Comparison of ENCODE assay signal across 9 cellular contexts in the genomic region with DNA sequence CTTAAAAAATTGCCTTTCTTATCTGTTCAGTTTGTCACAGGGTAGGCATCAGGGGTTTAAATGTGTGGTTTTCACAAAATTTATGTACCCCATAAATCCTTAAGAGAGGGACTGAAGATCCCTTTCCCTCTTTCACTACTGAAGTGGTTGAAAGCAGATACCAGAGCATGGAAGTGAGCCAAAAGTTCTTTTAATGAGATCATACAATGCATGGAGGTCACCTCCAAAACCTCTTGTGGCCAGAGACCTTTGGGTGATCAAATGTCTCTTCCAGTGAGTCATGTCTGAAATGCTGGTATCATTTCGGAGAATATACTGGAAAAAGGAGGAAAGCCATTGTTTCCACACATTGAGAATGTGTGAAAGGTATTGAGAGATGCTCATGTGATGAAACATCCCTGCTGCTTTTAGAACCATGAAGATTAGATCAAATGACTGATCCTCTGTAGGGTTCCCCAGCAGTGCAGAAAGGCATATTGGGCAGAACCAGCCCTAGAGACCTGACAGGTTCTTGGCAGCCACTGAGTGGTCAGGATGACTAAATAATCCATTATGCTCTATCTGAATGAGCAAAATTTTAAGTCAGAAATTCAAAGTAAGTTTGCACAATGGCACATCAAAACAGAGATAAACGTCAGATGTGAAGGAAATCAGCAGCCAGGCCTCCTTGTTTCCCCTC.
A peak's percentile ranks its signal among the peaks of the same experiment; 100 is the strongest.
DNase-seq lines count a peak whose midpoint lies in the region; ATAC-seq and TF ChIP-seq lines count a peak whose summit lies in the region.
"Had no signal": no experiment of that assay in that cellular context is flagged by ENCODE, and none has a peak within 500 bp of the region (broad histone marks: within the 10 kb centered on the region; RNA-seq: fewer than 3 reads in every experiment).

No MANE protein-coding gene starts in this region.

- peaks cover 2% of the 10 kb centered on the region; the same call in 1 of the 2 replicates for H3K79me2 ChIP-seq in PC-9 (ENCODE audit: low read depth)

- POLR2A ChIA-PET in PC-9 (lab: Charles Lee; ENCODE audit: unreplicated experiment) = no interaction called here

- intact Hi-C loops in PC-9 (cut with micrococcal nuclease; ENCODE audit: unreplicated experiment) = loop anchor here (1.0 to 2.0 kb wide), 3 partner anchors 36 to 268 kb away; a partner anchor contains a TSS
- intact Hi-C loops in left colon (cut with DNase I, micrococcal nuclease) = no loop called here

- H3K27me3 ChIP-seq in PC-9 (ENCODE audit: insufficient read depth, low read depth) = no peaks in the 10 kb centered on the region
- H3K27me3 ChIP-seq: stomach had no signal

- CTCF ChIA-PET in PC-9 (lab: Charles Lee) = interaction anchor here (0.6 kb wide), 1 partner anchor 65 kb away, joined by 3 read pairs; no protein-coding TSS in a partner anchor

- no peak for TF ChIP-seq CTCF in PC-9 (conservative IDR thresholded peaks at IDR 0.05)
- TF ChIP-seq CTCF in GM13977 (IDR thresholded peaks at IDR 0.05; ENCODE audit: extremely low read depth, insufficient read depth, missing control alignments) = no peak

- no peaks in the 10 kb centered on the region for H4K20me1 ChIP-seq in PC-9 (ENCODE audit: insufficient read depth)

- in situ Hi-C loops in GM13977 (cut with MboI; ENCODE audit: low pct_unique_long_range_greater_than_20kb, low sequenced_read_pairs, unreplicated experiment) = no loop called here

- peak; percentile 99 for DNase-seq in A172 (ENCODE audit: low spot score)
- DNase-seq in GM04503 (ENCODE audit: low read depth) = peak; percentile 63
- peak; percentile 75 to 98 for DNase-seq in PC-9
- DNase-seq in epithelial cell of prostate (ENCODE audit: low read depth, low spot score) = peak; percentile 51
- DNase-seq in left colon = no peak
- DNase-seq in activated CD8-positive, alpha-beta memory T cell treated with anti-CD3 and anti-CD28 coated beads, Interleukin-2, amount 50 U/mL, for 48 hours = no peak
- no peak for DNase-seq in GM13977 (ENCODE audit: low spot score)
- no peak for DNase-seq in ureter (ENCODE audit: low spot score)
- DNase-seq: stomach had no signal

- peaks cover 40% of the 10 kb centered on the region for H3K36me3 ChIP-seq in PC-9 (ENCODE audit: low read depth)
- H3K36me3 ChIP-seq: stomach had no signal

- no TSS peak for BruUV-seq in PC-9 (replicated peaks; lab: Mats Ljungman, UMichigan)

- no peak overlapping the region for H2AFZ ChIP-seq in PC-9

- no peaks in the 10 kb centered on the region for H3K9me2 ChIP-seq in PC-9 (ENCODE audit: insufficient read depth)

- no peak for ATAC-seq in left colon

- peaks cover 48% of the 10 kb centered on the region for H3K4me1 ChIP-seq in PC-9 (replicated peaks; ENCODE audit: insufficient read depth)

- H3F3A ChIP-seq in PC-9 (ENCODE audit: insufficient read depth, low read depth) = peaks cover 22% of the 10 kb centered on the region

- peak overlapping the region; percentile 13 for H3K4me2 ChIP-seq in PC-9

- no peak overlapping the region for H3K4me3 ChIP-seq in PC-9
- H3K4me3 ChIP-seq: stomach had no signal

- peaks cover 13% of the 10 kb centered on the region; the same call in 1 of the 2 replicates for H3K9me3 ChIP-seq in PC-9 (ENCODE audit: insufficient read depth, low read depth)
- H3K9me3 ChIP-seq: stomach had no signal

- H3K27ac ChIP-seq in PC-9 (peak overlapping the region; percentile 61), epithelial cell of prostate (no peak overlapping the region)
- H3K27ac ChIP-seq: stomach had no signal

Comparison
In these comparisons a context has a peak if more than half of its experiments do, and no peak if none do; other contexts are left out.
1. DNase-seq: peak in A172 (single experiment), GM04503 (single experiment), PC-9 (2 of 2) and epithelial cell of prostate (single experiment); none in left colon (0 of 2), activated CD8-positive, alpha-beta memory T cell treated with anti-CD3 and anti-CD28 coated beads, Interleukin-2, amount 50 U/mL, for 48 hours (single experiment), GM13977 (single experiment) and ureter (single experiment).